In the genomic region with DNA sequence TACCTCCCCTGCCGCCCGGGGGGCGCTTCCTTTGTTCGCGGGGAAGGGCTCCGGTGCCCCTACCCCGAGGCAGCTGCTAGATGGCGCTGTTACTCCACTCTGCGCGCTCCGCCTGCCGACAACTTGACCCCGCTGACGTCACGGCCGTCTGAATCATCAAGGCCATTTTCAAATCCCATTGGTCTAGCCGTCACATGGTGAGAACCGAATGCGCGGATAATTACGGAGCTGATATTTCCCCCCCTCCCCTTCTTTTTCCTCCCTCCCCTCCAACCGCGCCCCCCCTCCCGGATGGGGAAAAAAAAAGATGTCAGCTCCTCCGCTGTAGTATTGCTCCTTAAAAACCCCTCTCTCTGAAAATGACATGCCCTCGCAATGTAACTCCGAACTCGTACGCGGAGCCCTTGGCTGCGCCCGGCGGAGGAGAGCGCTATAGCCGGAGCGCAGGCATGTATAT, we compare ENCODE assay signal across 1 cellular context.
TF ChIP-seq lines count a peak whose summit lies in the region.

TSS of gene HOXC10 (plus strand) at position 246 of the 457 bp plus-strand sequence. CDS start at position 360, 114 bp downstream.

TF ChIP-seq in K562, 482 proteins besides CTCF, POLR2A, EP300 and RAD21 (continued from another document and continues in another):
- TF ChIP-seq CHAMP1 (IDR thresholded peaks at IDR 0.05) = peak; percentile 47; the same call in 1 of the 2 replicates
- peak; percentile 44 to 64 for TF ChIP-seq E2F6 (IDR thresholded peaks at IDR 0.05; ENCODE audit: borderline replicate concordance in 1 of 2, extremely low read depth in 1 of 2, insufficient read depth in 1 of 2, insufficient read length in 1 of 2, low read depth in 1 of 2, low read length in 1 of 2, poor library complexity in 1 of 2, severe bottlenecking in 1 of 2)
- no peak for TF ChIP-seq ZNF263 (CRISPR knock-in tag; IDR thresholded peaks at IDR 0.05; ENCODE audit: borderline replicate concordance)
- peak; percentile 81 for TF ChIP-seq SMC3 (conservative IDR thresholded peaks at IDR 0.05; ENCODE audit: insufficient read depth, low read depth, low read length)
- no peak for TF ChIP-seq ZNF12 (CRISPR knock-in tag; IDR thresholded peaks at IDR 0.05)
- TF ChIP-seq FIP1L1 (IDR thresholded peaks at IDR 0.05; ENCODE audit: low read depth, low read length, poor library complexity, severe bottlenecking) = no peak
- TF ChIP-seq RBM17 (IDR thresholded peaks at IDR 0.05; ENCODE audit: borderline replicate concordance, low read depth, low read length) = no peak
- peak; percentile 92 for TF ChIP-seq JUN (IDR thresholded peaks at IDR 0.05; ENCODE audit: borderline replicate concordance, low read depth, low read length)
- TF ChIP-seq JUN (CRISPR knock-in tag; IDR thresholded peaks at IDR 0.05; ENCODE audit: borderline replicate concordance) = no peak
- TF ChIP-seq IFI16 (CRISPR knock-in tag; IDR thresholded peaks at IDR 0.05) = no peak
- TF ChIP-seq CREB5 (CRISPR knock-in tag; IDR thresholded peaks at IDR 0.05) = no peak
- peak; percentile 64; the same call in 1 of the 2 replicates for TF ChIP-seq LCOR (CRISPR knock-in tag; IDR thresholded peaks at IDR 0.05)
- TF ChIP-seq SREBF1 (IDR thresholded peaks at IDR 0.05; ENCODE audit: borderline replicate concordance, low read depth, low read length) = 0 out of 2 replicates have a peak, but pooled peaks have one; percentile 28
- TF ChIP-seq ESRRB (CRISPR knock-in tag; IDR thresholded peaks at IDR 0.05; ENCODE audit: borderline replicate concordance) = no peak
- TF ChIP-seq KHSRP (IDR thresholded peaks at IDR 0.05) = peak; percentile 32; the same call in 1 of the 2 replicates
- TF ChIP-seq CREM (IDR thresholded peaks at IDR 0.05; ENCODE audit: low read depth) = peak; percentile 98
- TF ChIP-seq NR2C2 (CRISPR knock-in tag; IDR thresholded peaks at IDR 0.05) = peak; percentile 92
- TF ChIP-seq NR2C2 (tag; IDR thresholded peaks at IDR 0.05) = peak; percentile 94
- peak; percentile 74 for TF ChIP-seq DEAF1 (CRISPR knock-in tag; IDR thresholded peaks at IDR 0.05)
- TF ChIP-seq ZNF76 (CRISPR knock-in tag; IDR thresholded peaks at IDR 0.05; ENCODE audit: borderline replicate concordance) = no peak
- TF ChIP-seq ESRRA (IDR thresholded peaks at IDR 0.05; ENCODE audit: borderline replicate concordance, low read depth) = peak; percentile 14; the same call in 1 of the 2 replicates
- TF ChIP-seq TBL1XR1 (IDR thresholded peaks at IDR 0.05; ENCODE audit: low read length in 2 of 2) = peak in 1 of 2 experiments; percentile 53; a peak in 1 of 4 replicates
- TF ChIP-seq MAZ (CRISPR knock-in tag; conservative IDR thresholded peaks at IDR 0.05 in 1 of 2, IDR thresholded peaks at IDR 0.05 in 1 of 2) = peak in 1 of 2 experiments; percentile 71; a peak in 1 of 4 replicates
- no peak for TF ChIP-seq BRD9 (IDR thresholded peaks at IDR 0.05; ENCODE audit: low read depth, partially characterized antibody)
- TF ChIP-seq FOSL1 (tag; conservative IDR thresholded peaks at IDR 0.05) = peak; percentile 89
- no peak for TF ChIP-seq BCLAF1 (IDR thresholded peaks at IDR 0.05; ENCODE audit: borderline replicate concordance in 1 of 2, control insufficient read depth in 1 of 2, low read depth in 2 of 2, low read length in 1 of 2)
- TF ChIP-seq, protein P1, sequence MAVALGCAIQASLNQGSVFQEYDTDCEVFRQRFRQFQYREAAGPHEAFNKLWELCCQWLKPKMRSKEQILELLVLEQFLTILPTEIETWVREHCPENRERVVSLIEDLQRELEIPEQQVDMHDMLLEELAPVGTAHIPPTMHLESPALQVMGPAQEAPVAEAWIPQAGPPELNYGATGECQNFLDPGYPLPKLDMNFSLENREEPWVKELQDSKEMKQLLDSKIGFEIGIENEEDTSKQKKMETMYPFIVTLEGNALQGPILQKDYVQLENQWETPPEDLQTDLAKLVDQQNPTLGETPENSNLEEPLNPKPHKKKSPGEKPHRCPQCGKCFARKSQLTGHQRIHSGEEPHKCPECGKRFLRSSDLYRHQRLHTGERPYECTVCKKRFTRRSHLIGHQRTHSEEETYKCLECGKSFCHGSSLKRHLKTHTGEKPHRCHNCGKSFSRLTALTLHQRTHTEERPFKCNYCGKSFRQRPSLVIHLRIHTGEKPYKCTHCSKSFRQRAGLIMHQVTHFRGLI (CRISPR knock-in tag; IDR thresholded peaks at IDR 0.05) = no peak
- peak; percentile 88 for TF ChIP-seq NR2C1 (IDR thresholded peaks at IDR 0.05)
- peak; percentile 93 for TF ChIP-seq NR2C1 (tag; IDR thresholded peaks at IDR 0.05)
- peak; percentile 40; the same call in 1 of the 2 replicates for TF ChIP-seq ELF1 (tag; IDR thresholded peaks at IDR 0.05)
- TF ChIP-seq ATF1 (CRISPR knock-in tag; IDR thresholded peaks at IDR 0.05) = peak; percentile 63
- peak; percentile 79 for TF ChIP-seq ATF1 (tag; IDR thresholded peaks at IDR 0.05)
- TF ChIP-seq ZNF639 (CRISPR knock-in tag; conservative IDR thresholded peaks at IDR 0.05 in 1 of 2, IDR thresholded peaks at IDR 0.05 in 1 of 2) = 0 out of 4 replicates have a peak, but pooled peaks of 1 of the 2 experiments have one; percentile 29
- TF ChIP-seq ZNF589 (CRISPR knock-in tag; IDR thresholded peaks at IDR 0.05; ENCODE audit: low read depth) = peak; percentile 39; the same call in 1 of the 2 replicates
- no peak for TF ChIP-seq HNRNPL (IDR thresholded peaks at IDR 0.05; ENCODE audit: low read depth, low read length)
- TF ChIP-seq ZNF830 (CRISPR knock-in tag; IDR thresholded peaks at IDR 0.05) = no peak
- TF ChIP-seq ZNF695 (CRISPR knock-in tag; IDR thresholded peaks at IDR 0.05) = no peak
- TF ChIP-seq JUND (IDR thresholded peaks at IDR 0.05; ENCODE audit: borderline replicate concordance, low read depth, low read length) = peak; percentile 97
- TF ChIP-seq JUND (tag; IDR thresholded peaks at IDR 0.05; ENCODE audit: borderline replicate concordance, low read depth, low read length) = peak; percentile 92; the same call in 1 of the 3 replicates
- TF ChIP-seq PTRF (tag; IDR thresholded peaks at IDR 0.05) = no peak
- peak; percentile 64 for TF ChIP-seq RAD51 (IDR thresholded peaks at IDR 0.05; ENCODE audit: borderline replicate concordance, low read depth)
- TF ChIP-seq, protein P2, sequence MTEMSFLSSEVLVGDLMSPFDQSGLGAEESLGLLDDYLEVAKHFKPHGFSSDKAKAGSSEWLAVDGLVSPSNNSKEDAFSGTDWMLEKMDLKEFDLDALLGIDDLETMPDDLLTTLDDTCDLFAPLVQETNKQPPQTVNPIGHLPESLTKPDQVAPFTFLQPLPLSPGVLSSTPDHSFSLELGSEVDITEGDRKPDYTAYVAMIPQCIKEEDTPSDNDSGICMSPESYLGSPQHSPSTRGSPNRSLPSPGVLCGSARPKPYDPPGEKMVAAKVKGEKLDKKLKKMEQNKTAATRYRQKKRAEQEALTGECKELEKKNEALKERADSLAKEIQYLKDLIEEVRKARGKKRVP (CRISPR knock-in tag; IDR thresholded peaks at IDR 0.05) = no peak
- TF ChIP-seq, protein P3, sequence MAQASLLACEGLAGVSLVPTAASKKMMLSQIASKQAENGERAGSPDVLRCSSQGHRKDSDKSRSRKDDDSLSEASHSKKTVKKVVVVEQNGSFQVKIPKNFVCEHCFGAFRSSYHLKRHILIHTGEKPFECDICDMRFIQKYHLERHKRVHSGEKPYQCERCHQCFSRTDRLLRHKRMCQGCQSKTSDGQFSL (CRISPR knock-in tag; IDR thresholded peaks at IDR 0.05) = peak; percentile 73
- TF ChIP-seq, protein P3 (tag; IDR thresholded peaks at IDR 0.05) = peak in 1 of 2 experiments; percentile 57; a peak in 1 of 4 replicates
- peak; percentile 29 for TF ChIP-seq PCBP1 (IDR thresholded peaks at IDR 0.05; ENCODE audit: low read depth, low read length, poor library complexity, severe bottlenecking)
- no peak for TF ChIP-seq SMAD1 (IDR thresholded peaks at IDR 0.05; ENCODE audit: low read depth, low read length, partially characterized antibody)
- 0 out of 2 replicates have a peak, but pooled peaks have one; percentile 49 for TF ChIP-seq NBN (IDR thresholded peaks at IDR 0.05; ENCODE audit: low read depth)
- TF ChIP-seq ATF7 (IDR thresholded peaks at IDR 0.05) = peak; percentile 71
- peak; percentile 56 for TF ChIP-seq CXXC5 (CRISPR knock-in tag; IDR thresholded peaks at IDR 0.05)
